7 cellular contexts compared by ENCODE assay signal in the genomic region with DNA sequence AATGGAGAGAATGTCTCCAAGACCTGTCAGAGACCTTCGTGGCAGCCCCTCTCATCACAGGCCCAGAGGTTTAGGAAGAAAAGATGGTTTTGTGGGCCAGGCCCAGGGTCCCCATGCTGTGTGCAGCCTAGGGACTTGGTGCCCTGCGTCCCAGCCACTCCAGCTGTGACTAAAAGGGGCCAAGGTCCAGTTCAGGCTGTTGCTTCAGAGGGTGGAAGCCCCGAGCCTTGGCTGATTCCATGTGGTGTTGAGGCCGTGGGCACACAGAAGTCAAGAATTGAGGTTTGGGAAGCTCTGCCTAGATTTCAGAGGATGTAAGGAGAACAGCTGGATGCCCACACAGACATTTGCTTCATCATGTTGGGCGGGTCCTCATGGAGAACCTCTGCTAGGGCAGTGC.
"Had no signal": no experiment of that assay in that cellular context is flagged by ENCODE, and none has a peak within 500 bp of the region (broad histone marks: within the 10 kb centered on the region; RNA-seq: fewer than 3 reads in every experiment).

No MANE protein-coding gene starts in this region.

- H3K27ac Mint-ChIP-seq: IgD-negative memory B cell had no signal

- FAIRE-seq: HTR-8/SVneo, K562 had no signal

- ATAC-seq: K562 had no signal

- H3K4me3 Mint-ChIP-seq: IgD-negative memory B cell had no signal

- H3K4me3 ChIP-seq: K562 had no signal

- DNase-seq: IMR-90, KBM-7, KG1 had no signal

- H3K36me3 Mint-ChIP-seq: IgD-negative memory B cell had no signal

- H3K27ac ChIP-seq: HL-60 had no signal
